Comparison of ENCODE assay signal across 9 cellular contexts in genomic region chr4:87012265-87012953, GRCh38.
DNase-seq lines count a peak whose midpoint lies in the region; ATAC-seq lines count a peak whose summit lies in the region.
"Had no signal": no experiment of that assay in that cellular context is flagged by ENCODE, and none has a peak within 500 bp of the region (broad histone marks: within the 10 kb centered on the region; RNA-seq: fewer than 3 reads in every experiment).

No MANE protein-coding gene starts in this region.

- peaks cover 3% of the 10 kb centered on the region for H3K36me3 Mint-ChIP-seq in activated CD4-positive, alpha-beta T cell treated with anti-CD3 and anti-CD28 coated beads, Interleukin-2, amount 10 ng/mL, durations not matched to agents 24 days and 14 days (ENCODE audit: low read depth)

- ATAC-seq in HG03135 (IDR thresholded peaks at IDR 0.05; ENCODE audit: unreplicated experiment), result peak; percentile 68

- intact Hi-C loops in activated CD4-positive, alpha-beta T cell treated with anti-CD3 and anti-CD28 coated beads, Interleukin-2, amount 10 ng/mL, durations not matched to agents 24 days and 14 days (cut with micrococcal nuclease), result no loop called here

- H3K27ac ChIP-seq in duodenal mucosa (ENCODE audit: low read depth, low read length) (no peak overlapping the region), subcutaneous abdominal adipose tissue (ENCODE audit: low read depth, low read length) (peak overlapping the region; percentile 94)
- H3K27ac ChIP-seq: SJSA1 had no signal

- H3K9ac ChIP-seq in duodenal mucosa (ENCODE audit: low read depth in 1 of 2, low read length in 2 of 2), result peak overlapping the region; percentile 26 to 34
- peak overlapping the region in 1 of 5 donors; percentile 13 for H3K9ac ChIP-seq in subcutaneous abdominal adipose tissue (ENCODE audit: low read length in 5 of 5)

- peaks cover 72% of the 10 kb centered on the region for H3K4me1 Mint-ChIP-seq in activated CD4-positive, alpha-beta T cell treated with anti-CD3 and anti-CD28 coated beads, Interleukin-2, amount 10 ng/mL, durations not matched to agents 24 days and 14 days

- no peaks in the 10 kb centered on the region for H3K9me3 ChIP-seq in duodenal mucosa (ENCODE audit: control insufficient read depth in 1 of 2, low read length in 2 of 2)
- no peaks in the 10 kb centered on the region for H3K9me3 ChIP-seq in subcutaneous abdominal adipose tissue (ENCODE audit: control insufficient read depth in 5 of 5, low read length in 5 of 5)
- H3K9me3 ChIP-seq: SJSA1 had no signal

- no peaks in the 10 kb centered on the region for H3K27me3 Mint-ChIP-seq in activated CD4-positive, alpha-beta T cell treated with anti-CD3 and anti-CD28 coated beads, Interleukin-2, amount 10 ng/mL, durations not matched to agents 24 days and 14 days

- no peak overlapping the region for H3K4me3 ChIP-seq in duodenal mucosa (ENCODE audit: low read depth in 1 of 2, low read length in 2 of 2)
- H3K4me3 ChIP-seq in subcutaneous abdominal adipose tissue (ENCODE audit: low read depth in 1 of 5, low read length in 5 of 5), result no peak overlapping the region
- H3K4me3 ChIP-seq: SJSA1 had no signal

- H3K4me1 ChIP-seq in duodenal mucosa (ENCODE audit: control insufficient read depth in 1 of 2, insufficient read depth in 2 of 2, low read length in 2 of 2), result peaks cover 63 to 75% of the 10 kb centered on the region in 2 donors
- H3K4me1 ChIP-seq in subcutaneous abdominal adipose tissue (ENCODE audit: control insufficient read depth in 5 of 5, insufficient read depth in 5 of 5, low read length in 5 of 5), result peaks cover 7 to 69% (median 63%) of the 10 kb centered on the region in 5 donors

- H3K27ac Mint-ChIP-seq in activated CD4-positive, alpha-beta T cell treated with anti-CD3 and anti-CD28 coated beads, Interleukin-2, amount 10 ng/mL, durations not matched to agents 24 days and 14 days, result peak overlapping the region; percentile 58

- H3K9me3 Mint-ChIP-seq in activated CD4-positive, alpha-beta T cell treated with anti-CD3 and anti-CD28 coated beads, Interleukin-2, amount 10 ng/mL, durations not matched to agents 24 days and 14 days, result no peaks in the 10 kb centered on the region

- H3K27me3 ChIP-seq in duodenal mucosa (ENCODE audit: control insufficient read depth in 1 of 2, insufficient read depth in 2 of 2, low read length in 2 of 2) (no peaks in the 10 kb centered on the region), subcutaneous abdominal adipose tissue (ENCODE audit: control insufficient read depth in 5 of 5, insufficient read depth in 4 of 5, low read length in 5 of 5) (no peaks in the 10 kb centered on the region)
- H3K27me3 ChIP-seq: SJSA1 had no signal

- H3K36me3 ChIP-seq in duodenal mucosa (ENCODE audit: control insufficient read depth in 1 of 2, insufficient read depth in 2 of 2, low read length in 2 of 2), result no peaks in the 10 kb centered on the region
- no peaks in the 10 kb centered on the region for H3K36me3 ChIP-seq in subcutaneous abdominal adipose tissue (ENCODE audit: control insufficient read depth in 5 of 5, insufficient read depth in 5 of 5, low read length in 5 of 5)
- H3K36me3 ChIP-seq: SJSA1 had no signal

- peak overlapping the region; percentile 26 for H3K4me3 Mint-ChIP-seq in activated CD4-positive, alpha-beta T cell treated with anti-CD3 and anti-CD28 coated beads, Interleukin-2, amount 10 ng/mL, durations not matched to agents 24 days and 14 days

- DNase-seq in activated CD4-positive, alpha-beta T cell treated with anti-CD3 and anti-CD28 coated beads, Interleukin-2, amount 10 ng/mL, durations not matched to agents 24 days and 14 days, result no peak
- DNase-seq in activated CD4-positive, alpha-beta T cell treated with anti-CD3 and anti-CD28 coated beads for 1 hour, result no peak
- DNase-seq in activated CD8-positive, alpha-beta memory T cell treated with anti-CD3 and anti-CD28 coated beads, Interleukin-2, amount 50 U/mL, for 4 hours, result no peak
- DNase-seq in T1000 (lab: John Stamatoyannopoulos, UW) (no peak), NCI-H82 (lab: John Stamatoyannopoulos, UW) (no peak)
